In genomic region chr12:102436867-102437266, GRCh38 we compare ENCODE assay signal across 13 cellular contexts. TPM values are rescaled to one million over a fixed set of nuclear protein-coding genes. Genes with fewer than 3 reads are reported as not detected.
"Had no signal": no experiment of that assay in that cellular context is flagged by ENCODE, and none has a peak within 500 bp of the region (broad histone marks: within the 10 kb centered on the region; RNA-seq: fewer than 3 reads in every experiment).

No MANE protein-coding gene starts in this region.

- DNase-seq: activated B cell treated with CpG ODN at 0.5 μM for 24 hours; activated CD4-positive, alpha-beta T cell treated with anti-CD3 and anti-CD28 coated beads for 48 hours; activated CD8-positive, alpha-beta T cell treated with anti-CD3 and anti-CD28 coated beads for 36 hours; activated effector memory CD4-positive, alpha-beta T cell treated with Interleukin-2 at 50 U/mL for 16 hours; activated T-cell treated with anti-CD3 and anti-CD28 coated beads, Interleukin-2, amount 50 U/mL, for 4 hours; adrenal gland; dorsolateral prefrontal cortex; left colon; lower lobe of right lung; stimulated activated CD4-positive, alpha-beta T cell treated with anti-CD3 and anti-CD28 coated beads, Interleukin-1b, Interleukin-23, amount 100 ng/mL, for 48 hours had no signal

- H3K4me1 ChIP-seq: adrenal gland, lower lobe of right lung, parathyroid adenoma had no signal

- H3K9me3 ChIP-seq: adrenal gland, lower lobe of right lung had no signal

- H3K4me3 ChIP-seq: adrenal gland, cardiac muscle cell, dorsolateral prefrontal cortex, lower lobe of right lung had no signal

- H3K27ac ChIP-seq: adrenal gland, cardiac muscle cell, dorsolateral prefrontal cortex, lower lobe of right lung, parathyroid adenoma had no signal

- FAIRE-seq: islet of Langerhans had no signal

- H3K36me3 ChIP-seq: adrenal gland, cardiac muscle cell, lower lobe of right lung had no signal

- H3K9ac ChIP-seq: parathyroid adenoma had no signal

- ATAC-seq: activated CD8-positive, alpha-beta T cell treated with anti-CD3 and anti-CD28 coated beads for 36 hours; activated T-cell treated with anti-CD3 and anti-CD28 coated beads, Interleukin-2, amount 50 U/mL, for 4 hours; left colon; lower lobe of right lung had no signal

- H3K27me3 ChIP-seq: adrenal gland, cardiac muscle cell, dorsolateral prefrontal cortex had no signal

RNA-seq across cellular contexts. Expression of gene IGF1, which starts 43.5 kb away (rescaled TPM):
- total RNA-seq: activated B cell treated with CpG ODN at 0.5 μM for 24 hours, cardiac muscle cell had no signal
- polyA plus RNA-seq: cardiac muscle cell had no signal
